In genomic region chr12:124864326-124864752, GRCh38 we compare ENCODE assay signal across 8 cellular contexts. TPM values are rescaled to one million over a fixed set of nuclear protein-coding genes. Genes with fewer than 3 reads are reported as not detected.
A peak's percentile ranks its signal among the peaks of the same experiment; 100 is the strongest.
DNase-seq lines count a peak whose midpoint lies in the region; ATAC-seq and TF ChIP-seq lines count a peak whose summit lies in the region.

No MANE protein-coding gene starts in this region.

- no peaks in the 10 kb centered on the region for H3K79me2 ChIP-seq in GM23248 (ENCODE audit: insufficient read depth)

- H3K4me1 ChIP-seq in GM23248 (ENCODE audit: insufficient read depth) (no peaks in the 10 kb centered on the region), gastrocnemius medialis (peaks cover 3 to 18% of the 10 kb centered on the region in 2 donors)

- H3K36me3 ChIP-seq in GM23248 (ENCODE audit: low read depth) = no peaks in the 10 kb centered on the region
- peaks cover 8% of the 10 kb centered on the region for H3K36me3 ChIP-seq in WERI-Rb-1
- H3K36me3 ChIP-seq in gastrocnemius medialis = no peaks in the 10 kb centered on the region

- no peak for TF ChIP-seq POLR2A in gastrocnemius medialis (IDR thresholded peaks at IDR 0.05)

- peak overlapping the region; percentile 30 for H3K4me2 ChIP-seq in GM23248 (ENCODE audit: unreplicated experiment)

- H3K9ac ChIP-seq in GM23248 = peak overlapping the region; percentile 63

- intact Hi-C loops in gastrocnemius medialis (cut with DNase I; ENCODE audit: low total_unique reads) = loop anchor here (2.0 kb wide), 2 partner anchors 40 to 76 kb away; no protein-coding TSS in a partner anchor

- H3F3A ChIP-seq in GM23248 (ENCODE audit: insufficient read depth) = no peaks in the 10 kb centered on the region

- no peaks in the 10 kb centered on the region for H4K20me1 ChIP-seq in GM23248 (ENCODE audit: insufficient read depth)

- H3K27ac ChIP-seq in GM23248 (no peak overlapping the region), WERI-Rb-1 (peak overlapping the region; percentile 74), gastrocnemius medialis (peak overlapping the region; percentile 64 to 82 (median 77))

- H3K27me3 ChIP-seq in GM23248 (replicated peaks; ENCODE audit: insufficient read depth) (no peaks in the 10 kb centered on the region; the same call in 1 of the 2 replicates), WERI-Rb-1 (ENCODE audit: insufficient read depth, low read depth, severe bottlenecking) (no peaks in the 10 kb centered on the region), gastrocnemius medialis (no peaks in the 10 kb centered on the region)

- H3K9me2 ChIP-seq in GM23248 (ENCODE audit: insufficient read depth) = no peaks in the 10 kb centered on the region

- H3K4me3 ChIP-seq in GM23248 (peak overlapping the region; percentile 89), WERI-Rb-1 (ENCODE audit: low read depth, low read length) (peak overlapping the region; percentile 34), foreskin fibroblast (ENCODE audit: low read depth in 1 of 2, low read length in 2 of 2) (peak overlapping the region; percentile 31 to 48), gastrocnemius medialis (peak overlapping the region; percentile 61 to 88 (median 81))

- H3K9me3 ChIP-seq in GM23248 (ENCODE audit: low read depth) (no peaks in the 10 kb centered on the region), WERI-Rb-1 (ENCODE audit: severe bottlenecking) (peaks cover 2% of the 10 kb centered on the region), gastrocnemius medialis (no peaks in the 10 kb centered on the region)

- no peak for DNase-seq in GM23248
- DNase-seq in WERI-Rb-1 = no peak
- DNase-seq in foreskin fibroblast = no peak
- no peak for DNase-seq in gastrocnemius medialis
- no peak for DNase-seq in NCI-H1092 treated with DMSO at 0.1 percent for 48 hours (lab: John Stamatoyannopoulos, UW)
- no peak for DNase-seq in NCI-H82 (lab: John Stamatoyannopoulos, UW)

- 91 to 95% methylated on average over 14 of the region's 14 CpGs for WGBS in GM23248 (ENCODE audit: low coverage in 1 of 2, low lambda C conversion rate in 2 of 2, missing lambda C conversion rate in 2 of 2), 2 experiments

- H2AFZ ChIP-seq in GM23248 = peak overlapping the region; percentile 84

- in situ Hi-C loops in GM23248 (cut with MboI) (no loop called here), gastrocnemius medialis (cut with MboI; ENCODE audit: low sequenced_read_pairs in 4 of 4) (no loop called here)

- TF ChIP-seq CTCF in WERI-Rb-1 (IDR thresholded peaks at IDR 0.05; ENCODE audit: low read depth, low read length) (no peak), foreskin fibroblast (IDR thresholded peaks at IDR 0.05; ENCODE audit: low read depth, low read length) (no peak), gastrocnemius medialis (IDR thresholded peaks at IDR 0.05 in 4 of 5, conservative IDR thresholded peaks at IDR 0.05 in 1 of 5) (no peak)

- ATAC-seq in gastrocnemius medialis = no peak
- ATAC-seq in GM18907 (IDR thresholded peaks at IDR 0.05; ENCODE audit: unreplicated experiment) = no peak
- ATAC-seq in GM21526 (IDR thresholded peaks at IDR 0.05; ENCODE audit: low FRiP score, unreplicated experiment) = no peak

RNA-seq across cellular contexts. Expression of gene SCARB1, which starts 0.7 kb away (rescaled TPM):
- total RNA-seq in GM23248 (2014; rRNA removed; shearing (Covaris generic)) = 2.2 and 3.2 TPM in 2 replicates
- 5.0 and 5.2 TPM in 2 replicates for polyA plus RNA-seq in GM23248 (2016; fragmentation: Nextera tagmentation; extraction: Ambion mirVana)
- total RNA-seq in gastrocnemius medialis = 1 to 10 TPM; 5.4 to 8.7 (median 6.2) TPM

RNA-seq across cellular contexts. Expression of gene UBC, which starts 50.1 kb away (rescaled TPM):
- 1,383 and 1,496 TPM in 2 replicates for total RNA-seq in GM23248 (2014; rRNA removed; shearing (Covaris generic))
- polyA plus RNA-seq in GM23248 (2016; fragmentation: Nextera tagmentation; extraction: Ambion mirVana) = 1,490 and 1,515 TPM in 2 replicates
- total RNA-seq in gastrocnemius medialis = over 10,000 TPM in 2 of 4 donors, 1,000 to 10,000 TPM in 2; 3,173 to 12,805 (median 9,048) TPM

Comparison
In these comparisons a context has a peak if more than half of its experiments do, and no peak if none do; other contexts are left out.
1. H3K4me3 ChIP-seq: peak in every context shown above with its lines; median percentile 89 in GM23248; 81 in gastrocnemius medialis; 40 in foreskin fibroblast; 34 in WERI-Rb-1.